In genomic region chr7:105776068-105776790, GRCh38 we compare ENCODE assay signal across 10 cellular contexts.
DNase-seq lines count a peak whose midpoint lies in the region; ATAC-seq and TF ChIP-seq lines count a peak whose summit lies in the region.
"Had no signal": no experiment of that assay in that cellular context is flagged by ENCODE, and none has a peak within 500 bp of the region (broad histone marks: within the 10 kb centered on the region; RNA-seq: fewer than 3 reads in every experiment).

No MANE protein-coding gene starts in this region.

- TF ChIP-seq EP300 in SK-N-SH (IDR thresholded peaks at IDR 0.05; ENCODE audit: borderline replicate concordance in 1 of 2, low read depth in 1 of 2, low read length in 1 of 2), result peak; percentile 59 to 97; a peak in 3 of 4 replicates
- TF ChIP-seq EP300 in gastroesophageal sphincter (IDR thresholded peaks at IDR 0.05), result no peak

- H3K36me3 ChIP-seq in SK-N-SH (replicated peaks in 1 of 2; ENCODE audit: control insufficient read depth in 1 of 2, insufficient read depth in 2 of 2, low read length in 1 of 2), result peaks cover 2 to 5% of the 10 kb centered on the region in 2 experiments
- H3K36me3 ChIP-seq in gastroesophageal sphincter, result no peaks in the 10 kb centered on the region

- POLR2A ChIA-PET in SK-N-SH (lab: Yijun Ruan, JAX), result no interaction called here

- TF ChIP-seq RAD21 in SK-N-SH (IDR thresholded peaks at IDR 0.05; ENCODE audit: low read length), result no peak

- peak; percentile 99 for DNase-seq in GM04504 (ENCODE audit: low read depth)
- DNase-seq in SK-N-SH, result no peak
- DNase-seq in renal cortical epithelial cell (ENCODE audit: low read depth), result peak; percentile 89
- DNase-seq in NCI-H446 (lab: John Stamatoyannopoulos, UW), result no peak
- no peak for DNase-seq in GDM1 (lab: John Stamatoyannopoulos, UW)
- no peak for DNase-seq in GM19238 (ENCODE audit: insufficient read length, low spot score)
- DNase-seq: cortex of kidney; stimulated activated CD4-positive, alpha-beta T cell treated with anti-CD3 and anti-CD28 coated beads, Interleukin-4, amount 100 ng/mL, for 24 hours had no signal

- H2AFZ ChIP-seq in SK-N-SH (ENCODE audit: low read depth), result no peak overlapping the region

- 4% methylated on average over 6 of the region's 6 CpGs for WGBS in SK-N-SH (ENCODE audit: low lambda C conversion rate)
- 31 to 40% methylated on average over 1 to 6 of the region's 6 CpGs for WGBS in gastroesophageal sphincter (ENCODE audit: low coverage in 1 of 2), 2 donors

- no peaks in the 10 kb centered on the region for H3K79me2 ChIP-seq in SK-N-SH (ENCODE audit: insufficient read depth)

- no peaks in the 10 kb centered on the region for H3K9me2 ChIP-seq in SK-N-SH

- TF ChIP-seq CTCF in SK-N-SH (IDR thresholded peaks at IDR 0.05) (no peak), gastroesophageal sphincter (IDR thresholded peaks at IDR 0.05) (no peak)

- TF ChIP-seq POLR2A in gastroesophageal sphincter (IDR thresholded peaks at IDR 0.05), result no peak

- H3K4me2 ChIP-seq in SK-N-SH, result peak overlapping the region; percentile 57

- CTCF ChIA-PET in SK-N-SH (lab: Yijun Ruan, JAX), result interaction anchor here (1.0 to 1.2 kb wide), 4 partner anchors 10 to 374 kb away, joined by 3 to 4 read pairs (median 4); no protein-coding TSS in a partner anchor

- H3K4me1 ChIP-seq in SK-N-SH (ENCODE audit: control insufficient read depth in 1 of 2, insufficient read depth in 2 of 2, low read depth in 1 of 2, low read length in 1 of 2), result peaks cover 17 to 25% of the 10 kb centered on the region in 2 experiments
- peaks cover 0 to 35% (median 3%) of the 10 kb centered on the region in 3 donors for H3K4me1 ChIP-seq in gastroesophageal sphincter

- no peaks in the 10 kb centered on the region for H3K27me3 ChIP-seq in SK-N-SH (ENCODE audit: insufficient read depth)
- H3K27me3 ChIP-seq in gastroesophageal sphincter, result no peaks in the 10 kb centered on the region

- 0 out of 2 replicates have a peak, but pooled peaks cover 3% of the 10 kb centered on the region for H4K20me1 ChIP-seq in SK-N-SH (ENCODE audit: insufficient read depth)

- H3K27ac ChIP-seq in SK-N-SH (ENCODE audit: low read depth in 2 of 2, low read length in 1 of 2), result peak overlapping the region; percentile 74 to 86; a peak in 3 of 4 replicates
- peak overlapping the region in 2 of 4 donors; percentile 11 to 31 for H3K27ac ChIP-seq in gastroesophageal sphincter

- H3K4me3 ChIP-seq in SK-N-SH (ENCODE audit: low read depth in 2 of 2, low read length in 1 of 2), result no peak overlapping the region
- H3K4me3 ChIP-seq in gastroesophageal sphincter, result no peak overlapping the region

- H3K9me3 ChIP-seq in SK-N-SH (no peaks in the 10 kb centered on the region), gastroesophageal sphincter (no peaks in the 10 kb centered on the region)

- peaks cover 24% of the 10 kb centered on the region for H3F3A ChIP-seq in SK-N-SH (replicated peaks; ENCODE audit: insufficient read depth)

- ATAC-seq in gastroesophageal sphincter (peak; percentile 88), GM19463 (IDR thresholded peaks at IDR 0.05; ENCODE audit: unreplicated experiment) (no peak)

- H3K9ac ChIP-seq in SK-N-SH, result no peak overlapping the region

TF ChIP-seq in SK-N-SH, 30 proteins besides CTCF, POLR2A, EP300 and RAD21 (continues in another document):
- peak; percentile 94 for TF ChIP-seq ZBTB33 (IDR thresholded peaks at IDR 0.05; ENCODE audit: borderline replicate concordance, low read depth)
- peak; percentile 97 for TF ChIP-seq TCF12 (IDR thresholded peaks at IDR 0.05)
- TF ChIP-seq RXRA (IDR thresholded peaks at IDR 0.05; ENCODE audit: borderline replicate concordance, low read depth), result peak; percentile 99
- no peak for TF ChIP-seq MXI1 (IDR thresholded peaks at IDR 0.05; ENCODE audit: low read depth, low read length)
- TF ChIP-seq JUND (IDR thresholded peaks at IDR 0.05), result peak; percentile 100
- TF ChIP-seq FOXJ3 (CRISPR knock-in tag; IDR thresholded peaks at IDR 0.05), result no peak
- TF ChIP-seq, protein P1, sequence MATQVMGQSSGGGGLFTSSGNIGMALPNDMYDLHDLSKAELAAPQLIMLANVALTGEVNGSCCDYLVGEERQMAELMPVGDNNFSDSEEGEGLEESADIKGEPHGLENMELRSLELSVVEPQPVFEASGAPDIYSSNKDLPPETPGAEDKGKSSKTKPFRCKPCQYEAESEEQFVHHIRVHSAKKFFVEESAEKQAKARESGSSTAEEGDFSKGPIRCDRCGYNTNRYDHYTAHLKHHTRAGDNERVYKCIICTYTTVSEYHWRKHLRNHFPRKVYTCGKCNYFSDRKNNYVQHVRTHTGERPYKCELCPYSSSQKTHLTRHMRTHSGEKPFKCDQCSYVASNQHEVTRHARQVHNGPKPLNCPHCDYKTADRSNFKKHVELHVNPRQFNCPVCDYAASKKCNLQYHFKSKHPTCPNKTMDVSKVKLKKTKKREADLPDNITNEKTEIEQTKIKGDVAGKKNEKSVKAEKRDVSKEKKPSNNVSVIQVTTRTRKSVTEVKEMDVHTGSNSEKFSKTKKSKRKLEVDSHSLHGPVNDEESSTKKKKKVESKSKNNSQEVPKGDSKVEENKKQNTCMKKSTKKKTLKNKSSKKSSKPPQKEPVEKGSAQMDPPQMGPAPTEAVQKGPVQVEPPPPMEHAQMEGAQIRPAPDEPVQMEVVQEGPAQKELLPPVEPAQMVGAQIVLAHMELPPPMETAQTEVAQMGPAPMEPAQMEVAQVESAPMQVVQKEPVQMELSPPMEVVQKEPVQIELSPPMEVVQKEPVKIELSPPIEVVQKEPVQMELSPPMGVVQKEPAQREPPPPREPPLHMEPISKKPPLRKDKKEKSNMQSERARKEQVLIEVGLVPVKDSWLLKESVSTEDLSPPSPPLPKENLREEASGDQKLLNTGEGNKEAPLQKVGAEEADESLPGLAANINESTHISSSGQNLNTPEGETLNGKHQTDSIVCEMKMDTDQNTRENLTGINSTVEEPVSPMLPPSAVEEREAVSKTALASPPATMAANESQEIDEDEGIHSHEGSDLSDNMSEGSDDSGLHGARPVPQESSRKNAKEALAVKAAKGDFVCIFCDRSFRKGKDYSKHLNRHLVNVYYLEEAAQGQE (IDR thresholded peaks at IDR 0.05; ENCODE audit: low read depth, low read length), result peak; percentile 81
- TF ChIP-seq GATA2 (CRISPR knock-in tag; IDR thresholded peaks at IDR 0.05), result no peak
- peak; percentile 99 for TF ChIP-seq NFIC (IDR thresholded peaks at IDR 0.05; ENCODE audit: borderline replicate concordance)
- TF ChIP-seq PBX3 (IDR thresholded peaks at IDR 0.05), result peak; percentile 96
- TF ChIP-seq, protein P2, sequence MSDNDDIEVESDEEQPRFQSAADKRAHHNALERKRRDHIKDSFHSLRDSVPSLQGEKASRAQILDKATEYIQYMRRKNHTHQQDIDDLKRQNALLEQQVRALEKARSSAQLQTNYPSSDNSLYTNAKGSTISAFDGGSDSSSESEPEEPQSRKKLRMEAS (IDR thresholded peaks at IDR 0.05; ENCODE audit: low read depth), result peak; percentile 96
- no peak for TF ChIP-seq CHD2 (IDR thresholded peaks at IDR 0.05; ENCODE audit: low read length, partially characterized antibody)
- no peak; the same call in 1 of the 2 replicates for TF ChIP-seq ELF1 (IDR thresholded peaks at IDR 0.05)
- no peak for TF ChIP-seq SMC3 (IDR thresholded peaks at IDR 0.05; ENCODE audit: low read depth, low read length)
- TF ChIP-seq RCOR1 (IDR thresholded peaks at IDR 0.05; ENCODE audit: low read length), result peak; percentile 28; the same call in 1 of the 2 replicates
- no peak for TF ChIP-seq EZH2phosphoT487 (IDR thresholded peaks at IDR 0.05; ENCODE audit: borderline replicate concordance, low read depth)
- TF ChIP-seq GABPA (IDR thresholded peaks at IDR 0.05; ENCODE audit: low read depth), result peak; percentile 37; the same call in 1 of the 2 replicates
- peak; percentile 98 for TF ChIP-seq TEAD4 (IDR thresholded peaks at IDR 0.05; ENCODE audit: borderline replicate concordance, insufficient read depth)
- TF ChIP-seq POLR2AphosphoS5 (IDR thresholded peaks at IDR 0.05; ENCODE audit: low read depth, low read length), result peak; percentile 95
- TF ChIP-seq USF2 (IDR thresholded peaks at IDR 0.05; ENCODE audit: borderline replicate concordance, low read depth, low read length), result no peak
- peak; percentile 79; the same call in 1 of the 2 replicates for TF ChIP-seq YY1 (IDR thresholded peaks at IDR 0.05; ENCODE audit: low read depth)

Comparison
In these comparisons a context has a peak if more than half of its experiments do, and no peak if none do; other contexts are left out.
1. DNase-seq: peak in GM04504 (single experiment) and renal cortical epithelial cell (single experiment); none in SK-N-SH (single experiment), NCI-H446 (0 of 2), GDM1 (single experiment) and GM19238 (single experiment).